Comparison of ENCODE assay signal across 8 cellular contexts in genomic region chr6:43269273-43270007, GRCh38. TPM values are rescaled to one million over a fixed set of nuclear protein-coding genes. Genes with fewer than 3 reads are reported as not detected.
DNase-seq lines count a peak whose midpoint lies in the region; ATAC-seq, FAIRE-seq and TF ChIP-seq lines count a peak whose summit lies in the region.

No MANE protein-coding gene starts in this region.

- no peak for FAIRE-seq in RCC 7860 (lab: Jason Lieb, UNC)
- FAIRE-seq in H54 (lab: Jason Lieb, UNC): no peak

- peaks cover 11% of the 10 kb centered on the region for H3K27me3 Mint-ChIP-seq in activated T-cell treated with anti-CD3 and anti-CD28 coated beads, Interleukin-2, amount 50 U/mL, for 4 hours (ENCODE audit: low read depth)

- peaks cover 10% of the 10 kb centered on the region for H3K4me1 Mint-ChIP-seq in activated T-cell treated with anti-CD3 and anti-CD28 coated beads, Interleukin-2, amount 50 U/mL, for 4 hours (ENCODE audit: low read depth)

- H3K36me3 Mint-ChIP-seq in activated T-cell treated with anti-CD3 and anti-CD28 coated beads, Interleukin-2, amount 50 U/mL, for 4 hours (ENCODE audit: insufficient read depth): no peaks in the 10 kb centered on the region

- intact Hi-C loops in heart left ventricle (cut with DNase I): loop anchor here in 5 of 10 donors (2.0 to 10.0 kb wide), 6 partner anchors 59 to 238 kb away; no protein-coding TSS in a partner anchor

- no peaks in the 10 kb centered on the region for H3K36me3 ChIP-seq in heart left ventricle

- H3K4me3 ChIP-seq in Jurkat, Clone E6-1 (ENCODE audit: low read length): peak overlapping the region; percentile 42
- peak overlapping the region in 10 of 12 donors; percentile 24 to 51 (median 34) for H3K4me3 ChIP-seq in heart left ventricle
- H3K4me3 ChIP-seq in skin epidermis: peak overlapping the region in 5 of 7 experiments; percentile 3 to 21 (median 8)

- ATAC-seq in activated T-cell treated with anti-CD3 and anti-CD28 coated beads, Interleukin-2, amount 50 U/mL, for 4 hours: peak; percentile 75 to 77
- ATAC-seq in heart left ventricle (peak in 3 of 4 donors; percentile 20 to 52 (median 26)), HG03025 (IDR thresholded peaks at IDR 0.05; ENCODE audit: low FRiP score, unreplicated experiment) (no peak)

- H3K27me3 ChIP-seq in heart left ventricle: peaks cover 0 to 25% (median 4%) of the 10 kb centered on the region in 9 donors

- H3K4me1 ChIP-seq in heart left ventricle: peaks cover 0 to 35% (median 24%) of the 10 kb centered on the region in 12 donors

- H3K27ac ChIP-seq in heart left ventricle (peak overlapping the region in 11 of 12 donors; percentile 61 to 90 (median 74)), skin epidermis (peak overlapping the region in 2 of 21 experiments; percentile 10 to 22)

- peak; percentile 36 for DNase-seq in Jurkat, Clone E6-1 (ENCODE audit: low read depth, low spot score)
- peak; percentile 42 for DNase-seq in activated T-cell treated with anti-CD3 and anti-CD28 coated beads, Interleukin-2, amount 50 U/mL, for 4 hours
- DNase-seq in heart left ventricle (peak in 3 of 5 donors; percentile 50 to 74 (median 60)), NCI-H1436 treated with DMSO at 0.1 percent for 48 hours (lab: John Stamatoyannopoulos, UW) (no peak), RCC 7860 (ENCODE audit: low spot score) (no peak), H54 (ENCODE audit: insufficient read length, low spot score) (no peak)

- H3K9me3 ChIP-seq in heart left ventricle: no peaks in the 10 kb centered on the region

- 5 to 10% (median 8%) methylated on average over 18 to 44 of the region's 44 CpGs for WGBS in heart left ventricle, 4 donors

- H3K4me3 Mint-ChIP-seq in activated T-cell treated with anti-CD3 and anti-CD28 coated beads, Interleukin-2, amount 50 U/mL, for 4 hours: peak overlapping the region; percentile 70

- no peaks in the 10 kb centered on the region for H3K9me3 Mint-ChIP-seq in activated T-cell treated with anti-CD3 and anti-CD28 coated beads, Interleukin-2, amount 50 U/mL, for 4 hours

- TF ChIP-seq POLR2A in heart left ventricle (IDR thresholded peaks at IDR 0.05) (no peak), H54 (IDR thresholded peaks at IDR 0.05; ENCODE audit: low read depth, low read length) (no peak)

- no peak for TF ChIP-seq CTCF in heart left ventricle (IDR thresholded peaks at IDR 0.05)

RNA-seq across cellular contexts. Expression of gene TTBK1, which starts 26.2 kb away (rescaled TPM):
- polyA plus RNA-seq in Jurkat, Clone E6-1 (2012; ENCODE audit: insufficient read depth, insufficient read length): not detected
- under 1 TPM; 0.20 to 0.38 (median 0.21) TPM for total RNA-seq in activated T-cell treated with anti-CD3 and anti-CD28 coated beads, Interleukin-2, amount 50 U/mL, for 4 hours
- under 1 TPM; 0.04 to 0.52 (median 0.29) TPM for total RNA-seq in heart left ventricle
- under 1 TPM; 0.07 to 0.23 TPM for polyA plus RNA-seq in heart left ventricle

RNA-seq across cellular contexts. Expression of gene SLC22A7, which starts 28.6 kb away (rescaled TPM):
- not detected for polyA plus RNA-seq in Jurkat, Clone E6-1 (2012; ENCODE audit: insufficient read depth, insufficient read length)
- total RNA-seq in activated T-cell treated with anti-CD3 and anti-CD28 coated beads, Interleukin-2, amount 50 U/mL, for 4 hours: not detected
- under 1 TPM in 4 of 9 donors, not detected in 5; 0.12 to 0.32 (median 0.14) TPM for total RNA-seq in heart left ventricle
- polyA plus RNA-seq in heart left ventricle: under 1 TPM in 1 of 2 donors, not detected in 1; 0.23 TPM

RNA-seq across cellular contexts. Expression of gene CRIP3, which starts 39.2 kb away (rescaled TPM):
- polyA plus RNA-seq in Jurkat, Clone E6-1 (2012; ENCODE audit: insufficient read depth, insufficient read length): not detected
- under 1 TPM in 1 of 3 donors, not detected in 2; 0.52 TPM for total RNA-seq in activated T-cell treated with anti-CD3 and anti-CD28 coated beads, Interleukin-2, amount 50 U/mL, for 4 hours
- 10 to 100 TPM in 6 of 9 donors, 1 to 10 TPM in 3; 3.7 to 63.3 (median 20.9) TPM for total RNA-seq in heart left ventricle
- 10 to 100 TPM in 1 of 2 donors, 1 to 10 TPM in 1; 3.6 to 66.7 TPM for polyA plus RNA-seq in heart left ventricle

RNA-seq across cellular contexts. Expression of gene DNPH1, which starts 40.2 kb away (rescaled TPM):
- 108 TPM for polyA plus RNA-seq in Jurkat, Clone E6-1 (2012; ENCODE audit: insufficient read depth, insufficient read length)
- 10 to 100 TPM; 27.5 to 52.1 (median 51.0) TPM for total RNA-seq in activated T-cell treated with anti-CD3 and anti-CD28 coated beads, Interleukin-2, amount 50 U/mL, for 4 hours
- 10 to 100 TPM; 18.9 to 63.7 (median 25.7) TPM for total RNA-seq in heart left ventricle
- polyA plus RNA-seq in heart left ventricle: 10 to 100 TPM; 37.9 to 45.5 TPM

Comparison
In these comparisons a context has a peak if more than half of its experiments do, and no peak if none do; other contexts are left out.
1. DNase-seq: peak in Jurkat, Clone E6-1 (single experiment), activated T-cell treated with anti-CD3 and anti-CD28 coated beads, Interleukin-2, amount 50 U/mL, for 4 hours (single experiment) and heart left ventricle (3 of 5); none in NCI-H1436 treated with DMSO at 0.1 percent for 48 hours (single experiment), RCC 7860 (single experiment) and H54 (single experiment).
2. Peak in every context shown above with its lines, with median percentiles within 50 percentile points of each other: H3K4me3 ChIP-seq.